ENCODE assay signal across 8 cellular contexts in genomic region chr17:49567871-49568694, GRCh38. TPM values are rescaled to one million over a fixed set of nuclear protein-coding genes. Genes with fewer than 3 reads are reported as not detected.
A peak's percentile ranks its signal among the peaks of the same experiment; 100 is the strongest.
DNase-seq lines count a peak whose midpoint lies in the region; ATAC-seq lines count a peak whose summit lies in the region.

No MANE protein-coding gene starts in this region.

- H2BK15ac ChIP-seq in mesenchymal stem cell (ENCODE audit: low read depth, poor library complexity, severe bottlenecking), result no peak overlapping the region

- H3K27me3 ChIP-seq in effector memory CD4-positive, alpha-beta T cell (replicated peaks; ENCODE audit: control insufficient read depth, insufficient read depth, low read length, poor library complexity, severe bottlenecking), result no peaks in the 10 kb centered on the region
- peaks cover 42 to 48% of the 10 kb centered on the region in 2 experiments for H3K27me3 ChIP-seq in mesenchymal stem cell (ENCODE audit: control insufficient read depth in 1 of 2, insufficient read depth in 1 of 2, low read length in 2 of 2)

- H3K14ac ChIP-seq in mesenchymal stem cell (ENCODE audit: low read length in 2 of 2), result no peak overlapping the region

- no peak overlapping the region for H2BK12ac ChIP-seq in mesenchymal stem cell (ENCODE audit: low read length in 2 of 2)

- H3K9ac ChIP-seq in mesenchymal stem cell (ENCODE audit: low read length), result peak overlapping the region; percentile 47

- no peaks in the 10 kb centered on the region for H3K79me1 ChIP-seq in mesenchymal stem cell (replicated peaks; ENCODE audit: low read length, poor library complexity, severe bottlenecking)

- no peak overlapping the region for H2BK5ac ChIP-seq in mesenchymal stem cell (ENCODE audit: low read depth, low read length, poor library complexity, severe bottlenecking)

- peak; percentile 48 for ATAC-seq in HG03064 (IDR thresholded peaks at IDR 0.05; ENCODE audit: low read depth, unreplicated experiment)
- no peak for ATAC-seq in GM18868 (IDR thresholded peaks at IDR 0.05; ENCODE audit: unreplicated experiment)

- peak overlapping the region; percentile 79 for H2AFZ ChIP-seq in mesenchymal stem cell (ENCODE audit: low read depth, low read length)

- H3K4me3 ChIP-seq in effector memory CD4-positive, alpha-beta T cell (ENCODE audit: insufficient read depth, low read depth, low read length, poor library complexity, severe bottlenecking), result no peak overlapping the region
- H3K4me3 ChIP-seq in mesenchymal stem cell (ENCODE audit: insufficient read depth in 1 of 2, low read depth in 1 of 2, low read length in 2 of 2), result peak overlapping the region in 1 of 2 experiments; percentile 73

- DNase-seq in DMS53 (lab: John Stamatoyannopoulos, UW), result peak; percentile 95
- DNase-seq in NCI-H82 treated with DMSO at 0.1 percent for 48 hours (lab: John Stamatoyannopoulos, UW; ENCODE audit: unreplicated experiment), result peak; percentile 63
- peak; percentile 41 to 70 for DNase-seq in activated CD8-positive, alpha-beta memory T cell treated with anti-CD3 and anti-CD28 coated beads for 1 hour (ENCODE audit: extremely low read depth in 1 of 2, low read depth in 1 of 2)
- DNase-seq in effector memory CD4-positive, alpha-beta T cell, result peak; percentile 59 to 69 (median 59)
- peak; percentile 79 for DNase-seq in mesenchymal stem cell
- peak; percentile 72 to 80 (median 73) for DNase-seq in stimulated activated CD4-positive, alpha-beta T cell treated with anti-CD3 and anti-CD28 coated beads, TNF-alpha, amount 100 ng/mL, for 48 hours (ENCODE audit: low read depth in 3 of 3)

- whole genome bisulfite sequencing in mesenchymal stem cell, result 33% methylated on average over 42 of the region's 42 CpGs

- H3K4ac ChIP-seq in mesenchymal stem cell (ENCODE audit: low read depth in 1 of 2, low read length in 2 of 2), result no peak overlapping the region

- H2AK5ac ChIP-seq in mesenchymal stem cell (ENCODE audit: low read length, severe bottlenecking), result no peak overlapping the region

- no peak overlapping the region for H3K18ac ChIP-seq in mesenchymal stem cell (ENCODE audit: low read depth in 1 of 2, low read length in 2 of 2)

- H3K27ac ChIP-seq in effector memory CD4-positive, alpha-beta T cell (ENCODE audit: insufficient read depth, low read length, poor library complexity, severe bottlenecking), result no peak overlapping the region
- no peak overlapping the region for H3K27ac ChIP-seq in mesenchymal stem cell (ENCODE audit: low read length, poor library complexity, severe bottlenecking)

- H3K4me2 ChIP-seq in mesenchymal stem cell (ENCODE audit: low read length, poor library complexity, severe bottlenecking), result peak overlapping the region; percentile 50

- H3K36me3 ChIP-seq in effector memory CD4-positive, alpha-beta T cell (ENCODE audit: control insufficient read depth, insufficient read depth, low read length), result no peaks in the 10 kb centered on the region
- no peaks in the 10 kb centered on the region for H3K36me3 ChIP-seq in mesenchymal stem cell (ENCODE audit: control insufficient read depth in 1 of 2, insufficient read depth in 2 of 2, low read depth in 1 of 2, low read length in 2 of 2)

- no peaks in the 10 kb centered on the region for H3K9me3 ChIP-seq in effector memory CD4-positive, alpha-beta T cell (ENCODE audit: control insufficient read depth, low read length)
- H3K9me3 ChIP-seq in mesenchymal stem cell (ENCODE audit: control insufficient read depth, low read length), result no peaks in the 10 kb centered on the region

- no peak overlapping the region for H2BK120ac ChIP-seq in mesenchymal stem cell (ENCODE audit: low read depth, low read length)

- H3K4me1 ChIP-seq in effector memory CD4-positive, alpha-beta T cell (ENCODE audit: control insufficient read depth, insufficient read depth, low read length, poor library complexity, severe bottlenecking), result peaks cover 13% of the 10 kb centered on the region
- peaks cover 14% of the 10 kb centered on the region for H3K4me1 ChIP-seq in mesenchymal stem cell (ENCODE audit: control insufficient read depth, insufficient read depth, low read depth, low read length)

- no peak overlapping the region for H4K8ac ChIP-seq in mesenchymal stem cell (ENCODE audit: low read length)

- H4K91ac ChIP-seq in mesenchymal stem cell (ENCODE audit: low read length), result no peak overlapping the region

- no peak overlapping the region for H3K23ac ChIP-seq in mesenchymal stem cell (ENCODE audit: low read length in 2 of 2)

RNA-seq across cellular contexts. Expression of gene NXPH3, which starts 7.6 kb away (rescaled TPM):
- polyA plus RNA-seq in mesenchymal stem cell (2013, experiment 1 of 2), result 0.01 TPM
- polyA plus RNA-seq in mesenchymal stem cell (2013, experiment 2 of 2), result 0.12 TPM
